In genomic region chr6:4370066-4370465, GRCh38 we compare ENCODE assay signal across 13 cellular contexts.
DNase-seq lines count a peak whose midpoint lies in the region; ATAC-seq, FAIRE-seq and TF ChIP-seq lines count a peak whose summit lies in the region.
"Had no signal": no experiment of that assay in that cellular context is flagged by ENCODE, and none has a peak within 500 bp of the region (broad histone marks: within the 10 kb centered on the region; RNA-seq: fewer than 3 reads in every experiment).

No MANE protein-coding gene starts in this region.

- H3K4me1 ChIP-seq in mesodermal cell (ENCODE audit: control insufficient read depth, insufficient read depth, low read length, poor library complexity, severe bottlenecking) (peaks cover 15% of the 10 kb centered on the region), ascending aorta (no peaks in the 10 kb centered on the region), HepG2 (ENCODE audit: insufficient read depth, low read length) (no peaks in the 10 kb centered on the region)

- H4K20me1 ChIP-seq in HepG2 (ENCODE audit: insufficient read depth, low read length) = no peaks in the 10 kb centered on the region

- peak; percentile 90 for DNase-seq in AG10803 (ENCODE audit: low read depth)
- DNase-seq in LoVo (ENCODE audit: low spot score) = peak; percentile 25
- DNase-seq in cardiac fibroblast (ENCODE audit: low read depth in 2 of 2) = peak; percentile 80 to 96
- DNase-seq in ascending aorta (ENCODE audit: low spot score in 2 of 2) = no peak
- DNase-seq in HepG2 (ENCODE audit: low spot score) = no peak
- no peak for DNase-seq in globus pallidus (ENCODE audit: low spot score)
- DNase-seq: activated gamma-delta T cell; effector CD8-positive, alpha-beta T cell; immature natural killer cell; NCI-H2171; SIG-M5 had no signal

- no peak; the same call in 1 of the 2 replicates for TF ChIP-seq CTCF in AG10803 (conservative IDR thresholded peaks at IDR 0.05; ENCODE audit: low read length)
- no peak for TF ChIP-seq CTCF in cardiac fibroblast (IDR thresholded peaks at IDR 0.05; ENCODE audit: low read depth, low read length)
- TF ChIP-seq CTCF in ascending aorta (IDR thresholded peaks at IDR 0.05) = no peak
- no peak for TF ChIP-seq CTCF in HepG2 (CRISPR knock-in tag; IDR thresholded peaks at IDR 0.05)

- no peak for FAIRE-seq in HepG2 (lab: Jason Lieb, UNC)

- CTCF ChIA-PET in HepG2 (lab: Yijun Ruan, JAX; ENCODE audit: low intra/inter-chr PET ratio, low total read pairs) = no interaction called here

- TF ChIP-seq RAD21 in HepG2 (CRISPR knock-in tag; IDR thresholded peaks at IDR 0.05) = no peak

- H3K9ac ChIP-seq in HepG2 (ENCODE audit: insufficient read depth, low read depth, low read length) = no peak overlapping the region

- BruUV-seq in HepG2 (replicated peaks; lab: Mats Ljungman, UMichigan) = no TSS peak

- intact Hi-C loops in ascending aorta (cut with DNase I) (no loop called here), HepG2 (cut with micrococcal nuclease; ENCODE audit: unreplicated experiment) (no loop called here)

- H3K9me3 ChIP-seq in mesodermal cell (ENCODE audit: control insufficient read depth, low read length) (peaks cover 3% of the 10 kb centered on the region), ascending aorta (no peaks in the 10 kb centered on the region), HepG2 (ENCODE audit: low read length) (no peaks in the 10 kb centered on the region)

- peak overlapping the region; percentile 16; the same call in 1 of the 2 replicates for H3K4me3 ChIP-seq in AG10803 (ENCODE audit: low read length)
- H3K4me3 ChIP-seq in cardiac fibroblast (replicated peaks in 1 of 2; ENCODE audit: low read depth in 2 of 2, low read length in 2 of 2) = no peak overlapping the region
- H3K4me3 ChIP-seq in mesodermal cell (ENCODE audit: extremely low read depth, insufficient read depth, low read length, poor library complexity, severe bottlenecking) = no peak overlapping the region
- no peak overlapping the region for H3K4me3 ChIP-seq in ascending aorta
- H3K4me3 ChIP-seq in HepG2 (replicated peaks in 1 of 3; ENCODE audit: insufficient read depth in 1 of 3, low read depth in 2 of 3, low read length in 3 of 3) = no peak overlapping the region

- no peaks in the 10 kb centered on the region for H3K79me2 ChIP-seq in HepG2 (ENCODE audit: insufficient read depth, low read length)

- no peaks in the 10 kb centered on the region for H3K36me3 ChIP-seq in mesodermal cell (ENCODE audit: control insufficient read depth, insufficient read depth, low read length)
- H3K36me3 ChIP-seq in ascending aorta = no peaks in the 10 kb centered on the region
- no peaks in the 10 kb centered on the region for H3K36me3 ChIP-seq in HepG2 (replicated peaks in 1 of 2; ENCODE audit: control insufficient read depth in 1 of 2, insufficient read depth in 2 of 2, low read length in 2 of 2)

- in situ Hi-C loops in HepG2 (cut with HindIII; ENCODE audit: extremely low pct_ligation_motif_present, low pct_unique_long_range_greater_than_20kb) = no loop called here

- TF ChIP-seq EP300 in HepG2 (IDR thresholded peaks at IDR 0.05; ENCODE audit: low read depth in 2 of 2, low read length in 2 of 2) (no peak), HepG2 (CRISPR knock-in tag; IDR thresholded peaks at IDR 0.05; ENCODE audit: borderline replicate concordance) (no peak)

- TF ChIP-seq POLR2A in HepG2 (IDR thresholded peaks at IDR 0.05; ENCODE audit: insufficient read depth in 1 of 2, low read depth in 2 of 2, low read length in 2 of 2) = no peak

- POLR2A ChIA-PET in HepG2 (lab: Yijun Ruan, JAX) = no interaction called here

- ATAC-seq in HepG2 (no peak), HG02938 (IDR thresholded peaks at IDR 0.05; ENCODE audit: unreplicated experiment) (no peak)

- no peak overlapping the region for H2AFZ ChIP-seq in HepG2 (ENCODE audit: low read length)

- H3K27me3 ChIP-seq in ascending aorta (no peaks in the 10 kb centered on the region), HepG2 (ENCODE audit: control insufficient read depth in 1 of 2, insufficient read depth in 2 of 2, low read length in 2 of 2) (peaks cover 0 to 55% of the 10 kb centered on the region in 2 experiments; a peak in 4 of 5 replicates)

- peak overlapping the region; percentile 43 for H3K27ac ChIP-seq in mesodermal cell (ENCODE audit: low read depth, low read length, severe bottlenecking)
- no peak overlapping the region for H3K27ac ChIP-seq in ascending aorta
- no peak overlapping the region for H3K27ac ChIP-seq in HepG2 (ENCODE audit: extremely low read length, insufficient read depth, low read length)

- WGBS in mesodermal cell (ENCODE audit: insufficient coverage in 2 of 2), 2 experiments = 72 to 85% methylated on average over 2 of the region's 3 CpGs
- WGBS in HepG2 (ENCODE audit: low lambda C conversion rate) = 0% methylated on average over 3 of the region's 3 CpGs

- H3K4me2 ChIP-seq in HepG2 (ENCODE audit: low read depth, low read length) = no peak overlapping the region

TF ChIP-seq in HepG2, 621 proteins besides CTCF, POLR2A, EP300 and RAD21:
- TF ChIP-seq GTF2F1 (IDR thresholded peaks at IDR 0.05; ENCODE audit: low read length) (no peak), NCOA1 (CRISPR knock-in tag; IDR thresholded peaks at IDR 0.05) (no peak), TBX3 (IDR thresholded peaks at IDR 0.05; ENCODE audit: borderline replicate concordance) (no peak), RAD51 (IDR thresholded peaks at IDR 0.05; ENCODE audit: borderline replicate concordance) (no peak), PHF5A (CRISPR knock-in tag; IDR thresholded peaks at IDR 0.05; ENCODE audit: low read depth, unreplicated experiment) (no peak), BHLHE40 (IDR thresholded peaks at IDR 0.05; ENCODE audit: low read length) (no peak), ZNF552 (CRISPR knock-in tag; IDR thresholded peaks at IDR 0.05; ENCODE audit: borderline replicate concordance) (no peak), POLR2AphosphoS2 (IDR thresholded peaks at IDR 0.05; ENCODE audit: low read depth, low read length) (no peak), ZNF180 (CRISPR knock-in tag; IDR thresholded peaks at IDR 0.05; ENCODE audit: borderline replicate concordance, low read depth) (no peak)

Comparison
In these comparisons a context has a peak if more than half of its experiments do, and no peak if none do; other contexts are left out.
1. DNase-seq: peak in AG10803 (single experiment), LoVo (single experiment) and cardiac fibroblast (2 of 2); none in ascending aorta (0 of 2), HepG2 (single experiment) and globus pallidus (single experiment).